In the genomic region with DNA sequence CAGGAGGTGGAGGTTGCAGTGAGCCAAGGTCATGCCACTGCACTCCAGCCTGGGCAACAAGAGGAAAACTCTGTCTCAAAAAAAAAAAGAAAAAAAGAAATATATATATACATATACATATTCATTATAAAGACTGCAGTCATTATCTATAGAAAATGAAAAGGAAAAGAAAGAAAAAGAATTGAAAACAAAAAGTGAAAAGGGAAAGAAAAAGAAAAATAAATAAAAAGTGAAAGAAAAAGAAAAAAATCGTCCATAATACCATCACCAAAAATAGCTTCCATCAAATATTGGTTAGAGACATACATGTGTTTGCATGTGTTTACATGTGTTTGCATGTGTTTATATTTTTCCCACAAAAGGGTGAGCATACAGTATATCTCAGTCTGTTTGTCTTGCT, we compare ENCODE assay signal across 9 cellular contexts.
"Had no signal": no experiment of that assay in that cellular context is flagged by ENCODE, and none has a peak within 500 bp of the region (broad histone marks: within the 10 kb centered on the region; RNA-seq: fewer than 3 reads in every experiment).

No MANE protein-coding gene starts in this region.

- H3K4me3 ChIP-seq: GM23248 had no signal

- FAIRE-seq: H1, H54 had no signal

- H3K27ac ChIP-seq: GM23248, HL-60, KMS-11 had no signal

- H2AFZ ChIP-seq: GM23248 had no signal

- H3K9ac ChIP-seq: GM23248, KMS-11 had no signal

- DNase-seq: GM23248, H9, HCEC 1CT, HFFc6, KBM-7 had no signal

- H3K4me2 ChIP-seq: KMS-11 had no signal
